19 cellular contexts compared by ENCODE assay signal in the genomic region with DNA sequence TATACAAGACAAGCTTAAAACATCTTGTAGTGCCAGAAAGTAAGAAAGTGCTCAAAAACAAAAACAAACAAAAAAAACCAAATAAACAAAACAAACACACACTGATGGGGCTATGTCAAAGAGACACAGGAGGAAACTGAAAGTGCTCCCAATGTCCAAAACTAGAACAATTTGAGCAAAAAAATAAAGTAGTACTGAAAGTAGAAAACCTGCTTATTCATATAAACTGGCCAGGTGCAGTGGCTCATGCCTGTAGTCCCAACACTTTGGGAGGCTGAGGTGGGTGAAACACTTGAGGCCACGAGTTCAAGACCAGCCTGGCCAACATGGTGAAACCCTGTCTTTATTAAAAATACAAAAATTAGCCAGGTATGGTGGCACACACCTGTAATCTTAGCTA.
DNase-seq lines count a peak whose midpoint lies in the region; ATAC-seq and TF ChIP-seq lines count a peak whose summit lies in the region.
"Had no signal": no experiment of that assay in that cellular context is flagged by ENCODE, and none has a peak within 500 bp of the region (broad histone marks: within the 10 kb centered on the region; RNA-seq: fewer than 3 reads in every experiment).

No MANE protein-coding gene starts in this region.

- no peak overlapping the region for H3K4me2 ChIP-seq in DND-41 (ENCODE audit: insufficient read depth, low read length)
- H3K4me2 ChIP-seq: GM23338 had no signal

- peaks cover 0 to 5% (median 3%) of the 10 kb centered on the region in 3 donors for H3K27me3 Mint-ChIP-seq in immature natural killer cell (ENCODE audit: low read depth in 3 of 3)

- no peak overlapping the region for H3K4me3 Mint-ChIP-seq in immature natural killer cell
- H3K4me3 Mint-ChIP-seq: GM23338 had no signal

- peaks cover 50% of the 10 kb centered on the region for H3K4me1 ChIP-seq in DND-41 (ENCODE audit: insufficient read depth, low read length)
- H3K4me1 ChIP-seq: Peyer's patch had no signal

- H3K27ac Mint-ChIP-seq in immature natural killer cell: peak overlapping the region; percentile 3 to 77 (median 25)

- no peak for ATAC-seq in DND-41 (ENCODE audit: insufficient read depth, low read depth)
- peak; percentile 56 for ATAC-seq in GM19395 (IDR thresholded peaks at IDR 0.05; ENCODE audit: unreplicated experiment)
- no peak for ATAC-seq in HG03139 (IDR thresholded peaks at IDR 0.05; ENCODE audit: unreplicated experiment)
- no peak for ATAC-seq in GM21367 (IDR thresholded peaks at IDR 0.05; ENCODE audit: unreplicated experiment)
- ATAC-seq: GM23338, HepG2 had no signal

- peak overlapping the region; percentile 63 for H3K27ac ChIP-seq in DND-41 (ENCODE audit: low read length)
- peak overlapping the region; percentile 99 for H3K27ac ChIP-seq in KOPT-K1 (ENCODE audit: low read depth, low read length, poor library complexity, severe bottlenecking)
- H3K27ac ChIP-seq: Peyer's patch had no signal

- H3K36me3 ChIP-seq in DND-41 (ENCODE audit: insufficient read depth, low read length) (no peaks in the 10 kb centered on the region), KOPT-K1 (ENCODE audit: insufficient read depth, low read length) (no peaks in the 10 kb centered on the region)
- H3K36me3 ChIP-seq: BLaER1 treated with 17β-estradiol and CSF1 and Interleukin-3, amounts not matched to agents 10 nM and 100 nM; Peyer's patch had no signal

- no peaks in the 10 kb centered on the region for H3K27me3 ChIP-seq in DND-41 (ENCODE audit: insufficient read depth, low read length, poor library complexity)
- H3K27me3 ChIP-seq: BLaER1 treated with 17β-estradiol and CSF1 and Interleukin-3, amounts not matched to agents 10 nM and 100 nM; Peyer's patch had no signal

- H3K4me1 Mint-ChIP-seq in immature natural killer cell: peaks cover 25 to 34% of the 10 kb centered on the region in 2 donors

- no peak overlapping the region for H3K9ac ChIP-seq in DND-41 (ENCODE audit: low read depth, low read length)
- H3K9ac ChIP-seq: BLaER1 treated with 17β-estradiol and CSF1 and Interleukin-3, amounts not matched to agents 10 nM and 100 nM had no signal

- DNase-seq in DND-41: no peak
- no peak for DNase-seq in immature natural killer cell
- DNase-seq in activated gamma-delta T cell (lab: John Stamatoyannopoulos, UW): no peak
- DNase-seq: HCEC 1CT; NCI-H1417 treated with DMSO at 0.1 percent for 48 hours; NCI-H2029; NCI-H446 treated with DMSO at 0.1 percent for 48 hours; NCI-H69; NK-92 treated with Interleukin-12 subunit alpha and Interleukin-12 subunit beta, amount 100 ng/mL, for 24 hours; Peyer's patch; Right ventricle myocardium superior; SW 1271 had no signal

- H3K4me3 ChIP-seq in DND-41 (ENCODE audit: low read depth in 1 of 2, low read length in 2 of 2): no peak overlapping the region
- H3K4me3 ChIP-seq: BLaER1 treated with 17β-estradiol and CSF1 and Interleukin-3, amounts not matched to agents 10 nM and 100 nM; GM23338; Peyer's patch had no signal

- no peaks in the 10 kb centered on the region for H4K20me1 ChIP-seq in DND-41 (ENCODE audit: insufficient read depth, low read length)
- H4K20me1 ChIP-seq: BLaER1 treated with 17β-estradiol and CSF1 and Interleukin-3, amounts not matched to agents 10 nM and 100 nM had no signal

- no peaks in the 10 kb centered on the region for H3K79me2 ChIP-seq in DND-41 (ENCODE audit: insufficient read depth, low read length)

- H2AFZ ChIP-seq in DND-41 (ENCODE audit: low read depth, low read length): no peak overlapping the region
- H2AFZ ChIP-seq: GM23338 had no signal

- TF ChIP-seq CTCF in DND-41 (IDR thresholded peaks at IDR 0.05; ENCODE audit: borderline replicate concordance, extremely low read depth, low read length, poor library complexity, severe bottlenecking): no peak

- no peaks in the 10 kb centered on the region for H3K36me3 Mint-ChIP-seq in immature natural killer cell

- H3K9me3 ChIP-seq in DND-41 (ENCODE audit: insufficient read depth, low read length, severe bottlenecking) (no peaks in the 10 kb centered on the region), KOPT-K1 (ENCODE audit: insufficient read depth, low read length, poor library complexity, severe bottlenecking) (no peaks in the 10 kb centered on the region)
- H3K9me3 ChIP-seq: BLaER1 treated with 17β-estradiol and CSF1 and Interleukin-3, amounts not matched to agents 10 nM and 100 nM; Peyer's patch had no signal

- H3K9me3 Mint-ChIP-seq in immature natural killer cell: no peaks in the 10 kb centered on the region
- H3K9me3 Mint-ChIP-seq: GM23338 had no signal
